Comparison of ENCODE assay signal across 12 cellular contexts in the genomic region with DNA sequence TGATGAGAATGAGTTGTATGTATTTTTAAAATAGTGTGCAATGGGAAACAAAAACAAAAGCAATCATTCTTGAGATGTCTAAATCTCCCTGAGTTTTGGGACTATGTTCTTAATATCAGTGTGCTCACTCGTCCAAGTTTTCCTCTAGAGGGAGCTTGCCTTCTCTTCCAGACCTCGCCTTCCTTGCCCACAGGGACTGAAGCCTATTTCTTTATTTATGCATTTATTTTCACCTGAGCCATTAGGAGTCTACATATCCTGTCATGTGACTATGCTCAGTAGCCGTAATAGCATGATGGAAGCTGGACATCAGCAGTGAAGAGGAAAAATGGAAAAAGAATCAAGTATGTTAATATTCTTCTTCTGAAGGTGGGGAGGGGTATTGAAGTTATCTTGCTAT.
DNase-seq lines count a peak whose midpoint lies in the region; ATAC-seq and TF ChIP-seq lines count a peak whose summit lies in the region.
"Had no signal": no experiment of that assay in that cellular context is flagged by ENCODE, and none has a peak within 500 bp of the region (broad histone marks: within the 10 kb centered on the region; RNA-seq: fewer than 3 reads in every experiment).

No MANE protein-coding gene starts in this region.

- H3K4me3 Mint-ChIP-seq in brain = peak overlapping the region in 2 of 5 experiments; percentile 50 to 64
- H3K4me3 Mint-ChIP-seq in activated T-cell treated with anti-CD3 and anti-CD28 coated beads, Interleukin-2, amount 50 U/mL, for 24 hours = no peak overlapping the region
- H3K4me3 Mint-ChIP-seq: activated CD4-positive, alpha-beta memory T cell treated with anti-CD3 and anti-CD28 coated beads, Interleukin-2, amount 10 ng/mL, durations not matched to agents 7 days and 5 days had no signal

- TF ChIP-seq RAD21 in Ishikawa (IDR thresholded peaks at IDR 0.05; ENCODE audit: low read depth) = no peak

- H3K4me2 ChIP-seq in mesenchymal stem cell (ENCODE audit: low read length, poor library complexity, severe bottlenecking) = no peak overlapping the region

- no peaks in the 10 kb centered on the region for H3K36me3 Mint-ChIP-seq in brain
- no peaks in the 10 kb centered on the region for H3K36me3 Mint-ChIP-seq in activated T-cell treated with anti-CD3 and anti-CD28 coated beads, Interleukin-2, amount 50 U/mL, for 24 hours (ENCODE audit: low read depth)

- no peak overlapping the region for H2BK12ac ChIP-seq in mesenchymal stem cell (ENCODE audit: low read length in 2 of 2)

- no peak overlapping the region for H3K4ac ChIP-seq in mesenchymal stem cell (ENCODE audit: low read depth in 1 of 2, low read length in 2 of 2)

- H3K36me3 ChIP-seq in mesenchymal stem cell (ENCODE audit: control insufficient read depth in 1 of 2, insufficient read depth in 2 of 2, low read depth in 1 of 2, low read length in 2 of 2) = no peaks in the 10 kb centered on the region
- H3K36me3 ChIP-seq: MG63 had no signal

- H4K91ac ChIP-seq in mesenchymal stem cell (ENCODE audit: low read length) = no peak overlapping the region

- H3K14ac ChIP-seq in mesenchymal stem cell (ENCODE audit: low read length in 2 of 2) = no peak overlapping the region

- H3K79me1 ChIP-seq in mesenchymal stem cell (replicated peaks; ENCODE audit: low read length, poor library complexity, severe bottlenecking) = no peaks in the 10 kb centered on the region

- DNase-seq in DMS 273 (lab: John Stamatoyannopoulos, UW; ENCODE audit: unreplicated experiment) = peak; percentile 53
- DNase-seq in mesenchymal stem cell = peak; percentile 4
- DNase-seq in activated T-cell treated with anti-CD3 and anti-CD28 coated beads, Interleukin-2, amount 50 U/mL, for 24 hours = no peak
- no peak for DNase-seq in anterior cingulate cortex (lab: John Stamatoyannopoulos, UW)
- DNase-seq in Right ventricle myocardium superior = no peak
- DNase-seq: activated CD4-positive, alpha-beta memory T cell treated with anti-CD3 and anti-CD28 coated beads, Interleukin-2, amount 10 ng/mL, durations not matched to agents 7 days and 5 days; aorta; MG63; substantia nigra had no signal

- no peak overlapping the region for H3K9ac ChIP-seq in mesenchymal stem cell (ENCODE audit: low read length)

- H3K4me1 ChIP-seq in mesenchymal stem cell (ENCODE audit: control insufficient read depth, insufficient read depth, low read depth, low read length) = no peaks in the 10 kb centered on the region

- peaks cover 0 to 2% of the 10 kb centered on the region in 2 experiments for H3K27me3 ChIP-seq in mesenchymal stem cell (ENCODE audit: control insufficient read depth in 1 of 2, insufficient read depth in 1 of 2, low read length in 2 of 2)
- H3K27me3 ChIP-seq: MG63 had no signal

- H3K23ac ChIP-seq in mesenchymal stem cell (ENCODE audit: low read length in 2 of 2) = no peak overlapping the region

- H2AFZ ChIP-seq in mesenchymal stem cell (ENCODE audit: low read depth, low read length) = no peak overlapping the region

- no peaks in the 10 kb centered on the region for H3K9me3 ChIP-seq in mesenchymal stem cell (ENCODE audit: control insufficient read depth, low read length)
- H3K9me3 ChIP-seq: MG63 had no signal

- no peak overlapping the region for H2BK15ac ChIP-seq in mesenchymal stem cell (ENCODE audit: low read depth, poor library complexity, severe bottlenecking)

- no peak overlapping the region for H4K8ac ChIP-seq in mesenchymal stem cell (ENCODE audit: low read length)

- intact Hi-C loops in Right ventricle myocardium superior (cut with DNase I) = no loop called here

- H3K9me3 Mint-ChIP-seq in brain = peaks cover 0 to 14% (median 2%) of the 10 kb centered on the region in 5 experiments
- H3K9me3 Mint-ChIP-seq in activated T-cell treated with anti-CD3 and anti-CD28 coated beads, Interleukin-2, amount 50 U/mL, for 24 hours = no peaks in the 10 kb centered on the region
- H3K9me3 Mint-ChIP-seq: activated CD4-positive, alpha-beta memory T cell treated with anti-CD3 and anti-CD28 coated beads, Interleukin-2, amount 10 ng/mL, durations not matched to agents 7 days and 5 days had no signal

- peak; percentile 21 to 43 for TF ChIP-seq CTCF in brain (conservative IDR thresholded peaks at IDR 0.05)

- WGBS in mesenchymal stem cell = 12% methylated on average over 3 of the region's 3 CpGs

- no peak overlapping the region for H3K4me3 ChIP-seq in mesenchymal stem cell (ENCODE audit: insufficient read depth in 1 of 2, low read depth in 1 of 2, low read length in 2 of 2)
- H3K4me3 ChIP-seq: MG63 had no signal

- no peak for TF ChIP-seq EP300 in Ishikawa (IDR thresholded peaks at IDR 0.05; ENCODE audit: borderline replicate concordance)

- H3K27ac Mint-ChIP-seq in brain = peak overlapping the region in 1 of 5 experiments; percentile 10
- no peak overlapping the region for H3K27ac Mint-ChIP-seq in activated T-cell treated with anti-CD3 and anti-CD28 coated beads, Interleukin-2, amount 50 U/mL, for 24 hours
- H3K27ac Mint-ChIP-seq: activated CD4-positive, alpha-beta memory T cell treated with anti-CD3 and anti-CD28 coated beads, Interleukin-2, amount 10 ng/mL, durations not matched to agents 7 days and 5 days had no signal

- H3K27ac ChIP-seq in mesenchymal stem cell (ENCODE audit: low read length, poor library complexity, severe bottlenecking) = no peak overlapping the region

- no peak overlapping the region for H2BK120ac ChIP-seq in mesenchymal stem cell (ENCODE audit: low read depth, low read length)

- H2BK5ac ChIP-seq in mesenchymal stem cell (ENCODE audit: low read depth, low read length, poor library complexity, severe bottlenecking) = no peak overlapping the region

- no peak overlapping the region for H2AK5ac ChIP-seq in mesenchymal stem cell (ENCODE audit: low read length, severe bottlenecking)

- ATAC-seq in Right ventricle myocardium superior (ENCODE audit: poor library complexity) = no peak
- ATAC-seq in HG02798 (IDR thresholded peaks at IDR 0.05; ENCODE audit: poor library complexity, unreplicated experiment) = no peak

- no peak overlapping the region for H3K18ac ChIP-seq in mesenchymal stem cell (ENCODE audit: low read depth in 1 of 2, low read length in 2 of 2)

- H3K4me1 Mint-ChIP-seq in brain = peaks cover 6% of the 10 kb centered on the region
- no peaks in the 10 kb centered on the region for H3K4me1 Mint-ChIP-seq in activated T-cell treated with anti-CD3 and anti-CD28 coated beads, Interleukin-2, amount 50 U/mL, for 24 hours (ENCODE audit: low read depth)
- H3K4me1 Mint-ChIP-seq: activated CD4-positive, alpha-beta memory T cell treated with anti-CD3 and anti-CD28 coated beads, Interleukin-2, amount 10 ng/mL, durations not matched to agents 7 days and 5 days had no signal

- H3K27me3 Mint-ChIP-seq in brain = peaks cover 2% of the 10 kb centered on the region
- peaks cover 24% of the 10 kb centered on the region for H3K27me3 Mint-ChIP-seq in activated T-cell treated with anti-CD3 and anti-CD28 coated beads, Interleukin-2, amount 50 U/mL, for 24 hours

TF ChIP-seq in Ishikawa, 13 proteins besides CTCF, POLR2A, EP300 and RAD21:
- TF ChIP-seq, protein P1, sequence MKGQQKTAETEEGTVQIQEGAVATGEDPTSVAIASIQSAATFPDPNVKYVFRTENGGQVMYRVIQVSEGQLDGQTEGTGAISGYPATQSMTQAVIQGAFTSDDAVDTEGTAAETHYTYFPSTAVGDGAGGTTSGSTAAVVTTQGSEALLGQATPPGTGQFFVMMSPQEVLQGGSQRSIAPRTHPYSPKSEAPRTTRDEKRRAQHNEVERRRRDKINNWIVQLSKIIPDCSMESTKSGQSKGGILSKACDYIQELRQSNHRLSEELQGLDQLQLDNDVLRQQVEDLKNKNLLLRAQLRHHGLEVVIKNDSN (IDR thresholded peaks at IDR 0.05) = peak; percentile 65
- TF ChIP-seq FOXM1 (IDR thresholded peaks at IDR 0.05; ENCODE audit: borderline replicate concordance, low read depth) = no peak

Comparison
In these comparisons a context has a peak if more than half of its experiments do, and no peak if none do; other contexts are left out.
1. DNase-seq: peak in DMS 273 (single experiment) and mesenchymal stem cell (single experiment); none in activated T-cell treated with anti-CD3 and anti-CD28 coated beads, Interleukin-2, amount 50 U/mL, for 24 hours (single experiment), anterior cingulate cortex (0 of 58) and Right ventricle myocardium superior (single experiment).